29 cellular contexts compared by ENCODE assay signal in genomic region chr7:150627959-150628358, GRCh38. TPM values are rescaled to one million over a fixed set of nuclear protein-coding genes. Genes with fewer than 3 reads are reported as not detected.
DNase-seq lines count a peak whose midpoint lies in the region; ATAC-seq and TF ChIP-seq lines count a peak whose summit lies in the region.
"Had no signal": no experiment of that assay in that cellular context is flagged by ENCODE, and none has a peak within 500 bp of the region (broad histone marks: within the 10 kb centered on the region; RNA-seq: fewer than 3 reads in every experiment).

No MANE protein-coding gene starts in this region.

- no peaks in the 10 kb centered on the region for H3K9me3 ChIP-seq in subcutaneous abdominal adipose tissue (ENCODE audit: control insufficient read depth in 5 of 5, low read length in 5 of 5)
- no peaks in the 10 kb centered on the region for H3K9me3 ChIP-seq in MM.1S (replicated peaks; ENCODE audit: insufficient read depth, low read length)
- H3K9me3 ChIP-seq: A549, left lung, prostate gland, SJSA1 had no signal

- H4K20me1 ChIP-seq in MM.1S (ENCODE audit: insufficient read depth, low read length) = no peaks in the 10 kb centered on the region

- peaks cover 0 to 33% (median 23%) of the 10 kb centered on the region in 5 donors for H3K36me3 ChIP-seq in subcutaneous abdominal adipose tissue (ENCODE audit: control insufficient read depth in 5 of 5, insufficient read depth in 5 of 5, low read length in 5 of 5)
- no peaks in the 10 kb centered on the region for H3K36me3 ChIP-seq in MM.1S (replicated peaks; ENCODE audit: insufficient read depth, low read length)
- H3K36me3 ChIP-seq: prostate gland, SJSA1 had no signal

- no peak for TF ChIP-seq CTCF in MM.1S (IDR thresholded peaks at IDR 0.05; ENCODE audit: low read length)

- no peak overlapping the region for H3K9ac ChIP-seq in subcutaneous abdominal adipose tissue (ENCODE audit: low read length in 5 of 5)
- H3K9ac ChIP-seq in MM.1S (ENCODE audit: low read length) = no peak overlapping the region

- H3K4me2 ChIP-seq in MM.1S (ENCODE audit: low read depth, low read length) = no peak overlapping the region
- H3K4me2 ChIP-seq: A549 had no signal

- H3K27ac ChIP-seq in subcutaneous abdominal adipose tissue (ENCODE audit: low read depth, low read length) (peak overlapping the region; percentile 81), MM.1S (ENCODE audit: low read length) (no peak overlapping the region)
- H3K27ac ChIP-seq: A549, prostate gland, SJSA1 had no signal

- H2AFZ ChIP-seq in MM.1S (ENCODE audit: low read length) = no peak overlapping the region

- no peaks in the 10 kb centered on the region for H3K79me2 ChIP-seq in MM.1S (ENCODE audit: low read length)

- H3K27me3 Mint-ChIP-seq in activated naive CD8-positive, alpha-beta T cell treated with anti-CD3 and anti-CD28 coated beads for 36 hours = no peaks in the 10 kb centered on the region
- H3K27me3 Mint-ChIP-seq in activated naive CD8-positive, alpha-beta T cell treated with anti-CD3 and anti-CD28 coated beads, Interleukin-2, amount 50 U/mL, for 24 hours = no peaks in the 10 kb centered on the region
- H3K27me3 Mint-ChIP-seq in T-cell = no peaks in the 10 kb centered on the region
- H3K27me3 Mint-ChIP-seq in naive thymus-derived CD8-positive, alpha-beta T cell = no peaks in the 10 kb centered on the region
- H3K27me3 Mint-ChIP-seq: activated CD4-positive, alpha-beta memory T cell treated with anti-CD3 and anti-CD28 coated beads for 36 hours had no signal

- no peaks in the 10 kb centered on the region for H3K9me2 ChIP-seq in MM.1S (replicated peaks; ENCODE audit: insufficient read depth, low read length)

- peaks cover 0 to 53% (median 13%) of the 10 kb centered on the region in 5 donors for H3K4me1 ChIP-seq in subcutaneous abdominal adipose tissue (ENCODE audit: control insufficient read depth in 5 of 5, insufficient read depth in 5 of 5, low read length in 5 of 5)
- no peaks in the 10 kb centered on the region for H3K4me1 ChIP-seq in MM.1S (ENCODE audit: low read length)
- H3K4me1 ChIP-seq: A549, prostate gland, SJSA1 had no signal

- H3K9me3 Mint-ChIP-seq in activated naive CD8-positive, alpha-beta T cell treated with anti-CD3 and anti-CD28 coated beads for 36 hours = peaks cover 19% of the 10 kb centered on the region
- H3K9me3 Mint-ChIP-seq in activated naive CD8-positive, alpha-beta T cell treated with anti-CD3 and anti-CD28 coated beads, Interleukin-2, amount 50 U/mL, for 24 hours = peaks cover 5% of the 10 kb centered on the region
- H3K9me3 Mint-ChIP-seq in T-cell = peaks cover 5 to 26% (median 8%) of the 10 kb centered on the region in 3 donors
- H3K9me3 Mint-ChIP-seq in naive thymus-derived CD8-positive, alpha-beta T cell = peaks cover 0 to 51% (median 12%) of the 10 kb centered on the region in 9 donors

- H3K27ac Mint-ChIP-seq in activated naive CD8-positive, alpha-beta T cell treated with anti-CD3 and anti-CD28 coated beads for 36 hours = peak overlapping the region; percentile 57
- no peak overlapping the region for H3K27ac Mint-ChIP-seq in activated naive CD8-positive, alpha-beta T cell treated with anti-CD3 and anti-CD28 coated beads, Interleukin-2, amount 50 U/mL, for 24 hours
- H3K27ac Mint-ChIP-seq in T-cell = peak overlapping the region; percentile 79 to 98
- peak overlapping the region in 8 of 10 donors; percentile 56 to 98 (median 82) for H3K27ac Mint-ChIP-seq in naive thymus-derived CD8-positive, alpha-beta T cell
- H3K27ac Mint-ChIP-seq: brain, H9 had no signal

- H3F3A ChIP-seq in MM.1S (ENCODE audit: insufficient read depth, low read length) = no peaks in the 10 kb centered on the region

- peaks cover 83% of the 10 kb centered on the region for H3K36me3 Mint-ChIP-seq in activated naive CD8-positive, alpha-beta T cell treated with anti-CD3 and anti-CD28 coated beads for 36 hours
- peaks cover 65% of the 10 kb centered on the region for H3K36me3 Mint-ChIP-seq in activated naive CD8-positive, alpha-beta T cell treated with anti-CD3 and anti-CD28 coated beads, Interleukin-2, amount 50 U/mL, for 24 hours (ENCODE audit: low read depth)
- peaks cover 80% of the 10 kb centered on the region for H3K36me3 Mint-ChIP-seq in T-cell
- peaks cover 29 to 70% (median 70%) of the 10 kb centered on the region in 3 donors for H3K36me3 Mint-ChIP-seq in naive thymus-derived CD8-positive, alpha-beta T cell
- H3K36me3 Mint-ChIP-seq: brain had no signal

- no peak overlapping the region for H3K4me3 Mint-ChIP-seq in activated naive CD8-positive, alpha-beta T cell treated with anti-CD3 and anti-CD28 coated beads for 36 hours
- H3K4me3 Mint-ChIP-seq in activated naive CD8-positive, alpha-beta T cell treated with anti-CD3 and anti-CD28 coated beads, Interleukin-2, amount 50 U/mL, for 24 hours = no peak overlapping the region
- H3K4me3 Mint-ChIP-seq in T-cell = peak overlapping the region in 1 of 3 donors; percentile 94
- peak overlapping the region in 6 of 10 donors; percentile 59 to 98 (median 83) for H3K4me3 Mint-ChIP-seq in naive thymus-derived CD8-positive, alpha-beta T cell
- H3K4me3 Mint-ChIP-seq: activated CD4-positive, alpha-beta memory T cell treated with anti-CD3 and anti-CD28 coated beads for 36 hours; activated naive CD4-positive, alpha-beta T cell treated with anti-CD3 and anti-CD28 coated beads for 36 hours; activated T-cell treated with anti-CD3 and anti-CD28 coated beads, Interleukin-2, amount 50 U/mL, for 72 hours; brain; H9; IgD-negative memory B cell had no signal

- POLR2A ChIA-PET in T-cell (lab: Charles Lee) = interaction anchor here in 1 of 2 donors (0.5 kb wide), 1 partner anchor 99 kb away, joined by 3 read pairs; no protein-coding TSS in a partner anchor
- POLR2A ChIA-PET in naive thymus-derived CD8-positive, alpha-beta T cell (lab: Charles Lee) = interaction anchor here (0.6 to 17.7 kb wide), 13 partner anchors 7 to 177 kb away, joined by 3 to 385 read pairs (median 5); partner anchors contain the start of genes GIMAP1, GIMAP4 and GIMAP8

- DNase-seq in activated naive CD8-positive, alpha-beta T cell treated with anti-CD3 and anti-CD28 coated beads for 36 hours = no peak
- no peak for DNase-seq in activated naive CD8-positive, alpha-beta T cell treated with anti-CD3 and anti-CD28 coated beads, Interleukin-2, amount 50 U/mL, for 24 hours
- DNase-seq in T-cell (no peak), MM.1S (no peak), NCI-H128 (lab: John Stamatoyannopoulos, UW; ENCODE audit: unreplicated experiment) (no peak)
- peak in 1 of 10 donors; percentile 62 for DNase-seq in naive thymus-derived CD8-positive, alpha-beta T cell
- no peak for DNase-seq in stimulated activated CD4-positive, alpha-beta T cell treated with anti-CD3 and anti-CD28 coated beads, Interleukin-4, amount 100 ng/mL, for 24 hours
- DNase-seq: activated CD4-positive, alpha-beta memory T cell treated with anti-CD3 and anti-CD28 coated beads for 36 hours; activated CD4-positive, CD25-positive, alpha-beta regulatory T cell; activated naive CD4-positive, alpha-beta T cell treated with anti-CD3 and anti-CD28 coated beads for 36 hours; activated T-cell treated with anti-CD3 and anti-CD28 coated beads, Interleukin-2, amount 50 U/mL, for 72 hours; amniotic stem cell; DMS 273 treated with DMSO at 0.1 percent for 48 hours; H9; hypothalamus; NCI-H1048; NCI-H1694 treated with DMSO at 0.1 percent for 48 hours; nucleus accumbens; stimulated activated naive CD4-positive, alpha-beta T cell had no signal

- CTCF ChIA-PET in T-cell (lab: Charles Lee) = no interaction called here

- H3K27me3 ChIP-seq in subcutaneous abdominal adipose tissue (ENCODE audit: control insufficient read depth in 5 of 5, insufficient read depth in 4 of 5, low read length in 5 of 5) = no peaks in the 10 kb centered on the region
- H3K27me3 ChIP-seq in MM.1S (replicated peaks; ENCODE audit: insufficient read depth, low read length) = no peaks in the 10 kb centered on the region
- H3K27me3 ChIP-seq: left lung, SJSA1 had no signal

- peaks cover 53% of the 10 kb centered on the region for H3K4me1 Mint-ChIP-seq in activated naive CD8-positive, alpha-beta T cell treated with anti-CD3 and anti-CD28 coated beads for 36 hours
- H3K4me1 Mint-ChIP-seq in activated naive CD8-positive, alpha-beta T cell treated with anti-CD3 and anti-CD28 coated beads, Interleukin-2, amount 50 U/mL, for 24 hours = peaks cover 47% of the 10 kb centered on the region
- peaks cover 82 to 87% (median 82%) of the 10 kb centered on the region in 3 donors for H3K4me1 Mint-ChIP-seq in T-cell
- H3K4me1 Mint-ChIP-seq in naive thymus-derived CD8-positive, alpha-beta T cell = peaks cover 36 to 86% (median 81%) of the 10 kb centered on the region in 4 donors
- H3K4me1 Mint-ChIP-seq: brain had no signal

- ATAC-seq in activated naive CD8-positive, alpha-beta T cell treated with anti-CD3 and anti-CD28 coated beads, Interleukin-2, amount 50 U/mL, for 24 hours = no peak
- ATAC-seq in T-cell (replicated peaks in 1 of 4) = no peak
- no peak for ATAC-seq in naive thymus-derived CD8-positive, alpha-beta T cell
- ATAC-seq: A549; activated T-cell treated with anti-CD3 and anti-CD28 coated beads, Interleukin-2, amount 50 U/mL, for 72 hours; left lung had no signal

- H3K4me3 ChIP-seq in subcutaneous abdominal adipose tissue (ENCODE audit: low read depth in 1 of 5, low read length in 5 of 5) (no peak overlapping the region), MM.1S (ENCODE audit: low read length) (no peak overlapping the region)
- H3K4me3 ChIP-seq: A549, left lung, prostate gland, SJSA1 had no signal

RNA-seq across cellular contexts. Expression of gene GIMAP6, which starts 4.2 kb away (rescaled TPM):
- 10 to 100 TPM; 34.2 to 34.8 TPM for total RNA-seq in activated naive CD8-positive, alpha-beta T cell treated with anti-CD3 and anti-CD28 coated beads for 36 hours
- 100 to 1,000 TPM in 3 of 5 donors, 10 to 100 TPM in 2; 55.0 to 168 (median 150) TPM for total RNA-seq in T-cell
- total RNA-seq in naive thymus-derived CD8-positive, alpha-beta T cell = 100 to 1,000 TPM; 213 to 216 TPM
- 100 to 1,000 TPM; 115 to 173 (median 121) TPM for polyA plus RNA-seq in naive thymus-derived CD8-positive, alpha-beta T cell
- total RNA-seq: H9, HT-29, myocyte, NCI-H460, SJSA1 had no signal
- polyA plus RNA-seq: A549 had no signal

RNA-seq across cellular contexts. Expression of gene GIMAP2, which starts 57.5 kb away (rescaled TPM):
- 10 to 100 TPM; 40.7 to 41.2 TPM for total RNA-seq in activated naive CD8-positive, alpha-beta T cell treated with anti-CD3 and anti-CD28 coated beads for 36 hours
- total RNA-seq in T-cell = 100 to 1,000 TPM in 4 of 5 donors, 10 to 100 TPM in 1; 83.2 to 226 (median 183) TPM
- 100 to 1,000 TPM; 231 to 238 TPM for total RNA-seq in naive thymus-derived CD8-positive, alpha-beta T cell
- 100 to 1,000 TPM in 1 of 3 donors, 10 to 100 TPM in 2; 89.3 to 102 (median 93.8) TPM for polyA plus RNA-seq in naive thymus-derived CD8-positive, alpha-beta T cell
- total RNA-seq: H9, HT-29 had no signal

Comparison
In these comparisons a context has a peak if more than half of its experiments do, and no peak if none do; other contexts are left out.
1. H3K4me3 Mint-ChIP-seq: peak in naive thymus-derived CD8-positive, alpha-beta T cell (6 of 10); none in activated naive CD8-positive, alpha-beta T cell treated with anti-CD3 and anti-CD28 coated beads for 36 hours (single experiment) and activated naive CD8-positive, alpha-beta T cell treated with anti-CD3 and anti-CD28 coated beads, Interleukin-2, amount 50 U/mL, for 24 hours (single experiment).